ENCODE assay signal across 8 cellular contexts in genomic region chr11:86193297-86194095, GRCh38. TPM values are rescaled to one million over a fixed set of nuclear protein-coding genes. Genes with fewer than 3 reads are reported as not detected.
DNase-seq lines count a peak whose midpoint lies in the region; ATAC-seq and TF ChIP-seq lines count a peak whose summit lies in the region.

No MANE protein-coding gene starts in this region.

- DNase-seq in COLO829 (ENCODE audit: low spot score) (peak; percentile 68), NCI-H774 (lab: John Stamatoyannopoulos, UW) (peak; percentile 73), endothelial cell (ENCODE audit: low spot score) (peak; percentile 62), midbrain (lab: John Stamatoyannopoulos, UW) (peak; percentile 81)
- peak; percentile 72 for DNase-seq in activated CD4-positive, alpha-beta memory T cell treated with anti-CD3 and anti-CD28 coated beads for 36 hours
- peak; percentile 20 to 25 for DNase-seq in stimulated activated CD8-positive, alpha-beta memory T cell treated with anti-CD3 and anti-CD28 coated beads, Interleukin-7, amount 100 ng/mL, for 1 hour (ENCODE audit: low read depth in 2 of 2)

- H3K4me1 Mint-ChIP-seq in activated CD4-positive, alpha-beta memory T cell treated with anti-CD3 and anti-CD28 coated beads for 36 hours (ENCODE audit: low read depth), result peaks cover 33% of the 10 kb centered on the region
- peaks cover 6% of the 10 kb centered on the region for H3K4me1 Mint-ChIP-seq in endothelial cell (ENCODE audit: unreplicated experiment)

- no peak for TF ChIP-seq CTCF in endothelial cell (IDR thresholded peaks at IDR 0.05; ENCODE audit: unreplicated experiment)

- peak overlapping the region; percentile 60 for H3K4me3 Mint-ChIP-seq in activated CD4-positive, alpha-beta memory T cell treated with anti-CD3 and anti-CD28 coated beads for 36 hours
- peak overlapping the region; percentile 13 for H3K4me3 Mint-ChIP-seq in endothelial cell (ENCODE audit: unreplicated experiment)

- POLR2A ChIA-PET in activated CD4-positive, alpha-beta memory T cell treated with anti-CD3 and anti-CD28 coated beads for 36 hours (lab: Charles Lee), result interaction anchor here (0.9 to 1.6 kb wide), 10 partner anchors 8 to 152 kb away, joined by 3 to 8 read pairs (median 4); partner anchors contain the start of gene PICALM

- H3K36me3 Mint-ChIP-seq in activated CD4-positive, alpha-beta memory T cell treated with anti-CD3 and anti-CD28 coated beads for 36 hours, result no peaks in the 10 kb centered on the region
- no peaks in the 10 kb centered on the region for H3K36me3 Mint-ChIP-seq in endothelial cell (ENCODE audit: low read depth, unreplicated experiment)

- CTCF ChIA-PET in activated CD4-positive, alpha-beta memory T cell treated with anti-CD3 and anti-CD28 coated beads for 36 hours (lab: Charles Lee), result interaction anchor here (0.6 to 3.9 kb wide), 54 partner anchors 9 to 338 kb away, joined by 3 to 79 read pairs (median 5); partner anchors contain the start of genes CCDC83 and PICALM

- H3K27me3 Mint-ChIP-seq in activated CD4-positive, alpha-beta memory T cell treated with anti-CD3 and anti-CD28 coated beads for 36 hours, result peaks cover 6% of the 10 kb centered on the region
- H3K27me3 Mint-ChIP-seq in endothelial cell (ENCODE audit: unreplicated experiment), result no peaks in the 10 kb centered on the region

- no peaks in the 10 kb centered on the region for H3K9me3 Mint-ChIP-seq in activated CD4-positive, alpha-beta memory T cell treated with anti-CD3 and anti-CD28 coated beads for 36 hours
- H3K9me3 Mint-ChIP-seq in endothelial cell (ENCODE audit: unreplicated experiment), result no peaks in the 10 kb centered on the region

- intact Hi-C loops in activated CD4-positive, alpha-beta memory T cell treated with anti-CD3 and anti-CD28 coated beads for 36 hours (cut with micrococcal nuclease), result loop anchor here (1.0 to 5.0 kb wide), 8 partner anchors 16 to 245 kb away; no protein-coding TSS in a partner anchor

- ATAC-seq in GM19463 (IDR thresholded peaks at IDR 0.05; ENCODE audit: unreplicated experiment), result peak; percentile 92
- ATAC-seq in HG03571 (IDR thresholded peaks at IDR 0.05; ENCODE audit: unreplicated experiment), result peak; percentile 94

- H3K27ac Mint-ChIP-seq in activated CD4-positive, alpha-beta memory T cell treated with anti-CD3 and anti-CD28 coated beads for 36 hours, result peak overlapping the region; percentile 64
- H3K27ac Mint-ChIP-seq in endothelial cell (ENCODE audit: unreplicated experiment), result peak overlapping the region; percentile 33

RNA-seq across cellular contexts. Expression of gene EED, which starts 51.1 kb away (rescaled TPM):
- 100 to 1,000 TPM; 170 TPM for total RNA-seq in activated CD4-positive, alpha-beta memory T cell treated with anti-CD3 and anti-CD28 coated beads for 36 hours
- 18.5 TPM for total RNA-seq in endothelial cell (ENCODE audit: unreplicated experiment)

Comparison
In these comparisons a context has a peak if more than half of its experiments do, and no peak if none do; other contexts are left out.
1. Peak in every context shown above with its lines: DNase-seq and ATAC-seq.
2. DNase-seq: peak in every context shown above with its lines; median percentile 81 in midbrain; 73 in NCI-H774; 72 in activated CD4-positive, alpha-beta memory T cell treated with anti-CD3 and anti-CD28 coated beads for 36 hours; 68 in COLO829; 62 in endothelial cell; 22 in stimulated activated CD8-positive, alpha-beta memory T cell treated with anti-CD3 and anti-CD28 coated beads, Interleukin-7, amount 100 ng/mL, for 1 hour.